Comparison of ENCODE assay signal across 1 cellular context in genomic region chr3:169706857-169707256, GRCh38. TPM values are rescaled to one million over a fixed set of nuclear protein-coding genes. Genes with fewer than 3 reads are reported as not detected.
"Had no signal": no experiment of that assay in that cellular context is flagged by ENCODE, and none has a peak within 500 bp of the region (broad histone marks: within the 10 kb centered on the region; RNA-seq: fewer than 3 reads in every experiment).

No MANE protein-coding gene starts in this region.

RNA-seq across cellular contexts. Expression of gene MECOM, which starts 43.3 kb away (rescaled TPM):
- polyA plus RNA-seq: GM12878 had no signal
